Comparison of ENCODE assay signal across 1 cellular context in genomic region chr7:1292972-1293830, GRCh38.
TF ChIP-seq lines count a peak whose summit lies in the region.

No MANE protein-coding gene starts in this region.

TF ChIP-seq in H1, 55 proteins besides CTCF, POLR2A, EP300 and RAD21:
- TF ChIP-seq SIRT6 (IDR thresholded peaks at IDR 0.05; ENCODE audit: low read length) (no peak), SUZ12 (IDR thresholded peaks at IDR 0.05; ENCODE audit: low read length) (no peak), HDAC2 (IDR thresholded peaks at IDR 0.05; ENCODE audit: borderline replicate concordance in 1 of 2, low read depth in 2 of 2, low read length in 2 of 2) (no peak), ASH2L (IDR thresholded peaks at IDR 0.05; ENCODE audit: low read length) (no peak), TEAD4 (IDR thresholded peaks at IDR 0.05; ENCODE audit: low read depth, low read length) (no peak), TBP (IDR thresholded peaks at IDR 0.05; ENCODE audit: low read depth, low read length) (no peak), NRF1 (IDR thresholded peaks at IDR 0.05; ENCODE audit: low read depth, low read length) (no peak), EZH2 (IDR thresholded peaks at IDR 0.05; ENCODE audit: low read depth, low read length, severe bottlenecking) (no peak), CTBP2 (IDR thresholded peaks at IDR 0.05; ENCODE audit: borderline replicate concordance, insufficient read depth, insufficient read length, low read length) (no peak)
